ENCODE assay signal across 14 cellular contexts in the genomic region with DNA sequence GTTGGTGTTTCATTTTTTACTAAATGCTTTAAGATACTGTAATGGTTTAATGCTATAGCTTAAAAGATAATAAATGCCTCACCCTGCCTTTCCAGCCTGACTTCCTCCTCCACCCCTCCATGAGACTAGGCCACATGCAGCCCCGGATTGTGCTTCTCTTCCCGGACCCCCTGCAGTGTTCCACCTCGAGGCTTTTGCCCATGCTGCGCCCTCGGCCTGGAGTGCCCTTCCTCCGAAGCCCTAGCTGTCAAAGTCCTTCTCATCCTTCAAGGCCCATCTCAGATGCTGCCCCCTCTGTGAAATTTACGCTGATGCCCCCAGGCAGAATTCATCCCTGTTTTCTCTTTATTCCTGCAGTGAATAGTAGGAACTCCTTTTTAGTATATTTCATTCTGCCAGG.
A peak's percentile ranks its signal among the peaks of the same experiment; 100 is the strongest.
DNase-seq lines count a peak whose midpoint lies in the region; ATAC-seq and TF ChIP-seq lines count a peak whose summit lies in the region.
"Had no signal": no experiment of that assay in that cellular context is flagged by ENCODE, and none has a peak within 500 bp of the region (broad histone marks: within the 10 kb centered on the region; RNA-seq: fewer than 3 reads in every experiment).

No MANE protein-coding gene starts in this region.

- H3K9me3 ChIP-seq in subcutaneous abdominal adipose tissue (ENCODE audit: control insufficient read depth in 5 of 5, low read length in 5 of 5), result no peaks in the 10 kb centered on the region
- H3K9me3 ChIP-seq: BLaER1 treated with 17β-estradiol and CSF1 and Interleukin-3, amounts not matched to agents 10 nM and 100 nM had no signal

- H3K27me3 ChIP-seq in subcutaneous abdominal adipose tissue (ENCODE audit: control insufficient read depth in 5 of 5, insufficient read depth in 4 of 5, low read length in 5 of 5), result no peaks in the 10 kb centered on the region
- H3K27me3 ChIP-seq: BLaER1 treated with 17β-estradiol and CSF1 and Interleukin-3, amounts not matched to agents 10 nM and 100 nM had no signal

- H3K4me3 ChIP-seq in subcutaneous abdominal adipose tissue (ENCODE audit: low read depth in 1 of 5, low read length in 5 of 5), result no peak overlapping the region
- H3K4me3 ChIP-seq: BLaER1 treated with 17β-estradiol and CSF1 and Interleukin-3, amounts not matched to agents 10 nM and 100 nM had no signal

- no peak overlapping the region for H3K4me3 Mint-ChIP-seq in neural crest cell
- H3K4me3 Mint-ChIP-seq: CD4-positive, CD25-positive, alpha-beta regulatory T cell had no signal

- H3K36me3 ChIP-seq in subcutaneous abdominal adipose tissue (ENCODE audit: control insufficient read depth in 5 of 5, insufficient read depth in 5 of 5, low read length in 5 of 5), result peaks cover 35 to 60% (median 53%) of the 10 kb centered on the region in 5 donors

- no peak overlapping the region for H3K9ac ChIP-seq in subcutaneous abdominal adipose tissue (ENCODE audit: low read length in 5 of 5)

- H3K36me3 Mint-ChIP-seq in neural crest cell (ENCODE audit: low read depth), result peaks cover 19% of the 10 kb centered on the region
- H3K36me3 Mint-ChIP-seq: CD4-positive, CD25-positive, alpha-beta regulatory T cell had no signal

- H3K27ac Mint-ChIP-seq in neural crest cell (ENCODE audit: unreplicated experiment), result peak overlapping the region; percentile 73
- H3K27ac Mint-ChIP-seq: CD4-positive, CD25-positive, alpha-beta regulatory T cell had no signal

- H3K27me3 Mint-ChIP-seq in neural crest cell (ENCODE audit: low read depth), result no peaks in the 10 kb centered on the region

- H3K4me1 ChIP-seq in subcutaneous abdominal adipose tissue (ENCODE audit: control insufficient read depth in 5 of 5, insufficient read depth in 5 of 5, low read length in 5 of 5), result peaks cover 5 to 64% (median 55%) of the 10 kb centered on the region in 5 donors

- H3K9me3 Mint-ChIP-seq in neural crest cell, result no peaks in the 10 kb centered on the region
- H3K9me3 Mint-ChIP-seq: CD4-positive, CD25-positive, alpha-beta regulatory T cell had no signal

- DNase-seq in NCI-H345 (lab: John Stamatoyannopoulos, UW) (peak; percentile 34), NCI-H345 treated with DMSO at 0.1 percent for 48 hours (lab: John Stamatoyannopoulos, UW; ENCODE audit: unreplicated experiment) (no peak), NCI-H69 (lab: John Stamatoyannopoulos, UW) (peak; percentile 92), neural crest cell (ENCODE audit: low read depth, low spot score) (no peak), GOT3 (lab: John Stamatoyannopoulos, UW) (no peak), Kasumi-1 (lab: John Stamatoyannopoulos, UW) (no peak)
- DNase-seq: 8988T; AML-193; CD4-positive, CD25-positive, alpha-beta regulatory T cell; DMS53 had no signal

- ATAC-seq in GM21528 (IDR thresholded peaks at IDR 0.05; ENCODE audit: low FRiP score, unreplicated experiment), result no peak
- ATAC-seq: HCT116 had no signal

- H3K4me1 Mint-ChIP-seq in neural crest cell, result peaks cover 52% of the 10 kb centered on the region
- H3K4me1 Mint-ChIP-seq: CD4-positive, CD25-positive, alpha-beta regulatory T cell had no signal

- peak overlapping the region; percentile 39 for H3K27ac ChIP-seq in subcutaneous abdominal adipose tissue (ENCODE audit: low read depth, low read length)

- TF ChIP-seq CTCF in neural crest cell (conservative IDR thresholded peaks at IDR 0.05), result no peak

Comparison
In these comparisons a context has a peak if more than half of its experiments do, and no peak if none do; other contexts are left out.
1. DNase-seq: peak in NCI-H345 (single experiment) and NCI-H69 (single experiment); none in NCI-H345 treated with DMSO at 0.1 percent for 48 hours (single experiment), neural crest cell (single experiment), GOT3 (single experiment) and Kasumi-1 (0 of 2).